15 cellular contexts compared by ENCODE assay signal in genomic region chr20:2656471-2657117, GRCh38. TPM values are rescaled to one million over a fixed set of nuclear protein-coding genes. Genes with fewer than 3 reads are reported as not detected.
A peak's percentile ranks its signal among the peaks of the same experiment; 100 is the strongest.
DNase-seq lines count a peak whose midpoint lies in the region; ATAC-seq and TF ChIP-seq lines count a peak whose summit lies in the region.
"Had no signal": no experiment of that assay in that cellular context is flagged by ENCODE, and none has a peak within 500 bp of the region (broad histone marks: within the 10 kb centered on the region; RNA-seq: fewer than 3 reads in every experiment).

No MANE protein-coding gene starts in this region.

- intact Hi-C loops in natural killer cell (cut with micrococcal nuclease) = no loop called here
- intact Hi-C loops in breast epithelium (cut with DNase I; ENCODE audit: low total_unique reads) = no loop called here

- no peak overlapping the region for H3K27ac ChIP-seq in breast epithelium
- H3K27ac ChIP-seq: esophagus squamous epithelium, SJSA1, suprapubic skin had no signal

- TF ChIP-seq CTCF in natural killer cell (IDR thresholded peaks at IDR 0.05) = no peak
- no peak for TF ChIP-seq CTCF in type B pancreatic cell (conservative IDR thresholded peaks at IDR 0.05)
- no peak for TF ChIP-seq CTCF in breast epithelium (IDR thresholded peaks at IDR 0.05)

- H3K27me3 ChIP-seq in adipocyte (replicated peaks; ENCODE audit: control insufficient read depth, insufficient read depth, low read length) (no peaks in the 10 kb centered on the region), breast epithelium (no peaks in the 10 kb centered on the region)
- H3K27me3 ChIP-seq: esophagus squamous epithelium, SJSA1, suprapubic skin had no signal

- TF ChIP-seq POLR2A in breast epithelium (IDR thresholded peaks at IDR 0.05) = no peak

- no peaks in the 10 kb centered on the region for H3K27me3 Mint-ChIP-seq in natural killer cell treated with Interleukin-12 subunit alpha and Interleukin-12 subunit beta and Interleukin-15 and Interleukin-18, amount 100 ng/mL, for 72 hours
- H3K27me3 Mint-ChIP-seq in natural killer cell (ENCODE audit: low read depth in 2 of 2) = no peaks in the 10 kb centered on the region
- no peaks in the 10 kb centered on the region for H3K27me3 Mint-ChIP-seq in type B pancreatic cell

- H3K36me3 ChIP-seq in adipocyte (ENCODE audit: control insufficient read depth, insufficient read depth, low read length, severe bottlenecking) (peaks cover 75% of the 10 kb centered on the region), breast epithelium (peaks cover 14% of the 10 kb centered on the region)

- peaks cover 36 to 44% of the 10 kb centered on the region in 2 donors for H3K4me1 Mint-ChIP-seq in natural killer cell treated with Interleukin-12 subunit alpha and Interleukin-12 subunit beta and Interleukin-15 and Interleukin-18, amount 100 ng/mL, for 72 hours (ENCODE audit: low read depth in 2 of 2)
- H3K4me1 Mint-ChIP-seq in natural killer cell (peaks cover 25% of the 10 kb centered on the region in 2 donors), type B pancreatic cell (ENCODE audit: unreplicated experiment) (peaks cover 14% of the 10 kb centered on the region)

- peak overlapping the region; percentile 1 to 69 for H3K27ac Mint-ChIP-seq in natural killer cell treated with Interleukin-12 subunit alpha and Interleukin-12 subunit beta and Interleukin-15 and Interleukin-18, amount 100 ng/mL, for 72 hours
- peak overlapping the region in 1 of 2 donors; percentile 10 for H3K27ac Mint-ChIP-seq in natural killer cell
- H3K27ac Mint-ChIP-seq in type B pancreatic cell = peak overlapping the region; percentile 13

- peaks cover 39% of the 10 kb centered on the region for H3K36me3 Mint-ChIP-seq in natural killer cell treated with Interleukin-12 subunit alpha and Interleukin-12 subunit beta and Interleukin-15 and Interleukin-18, amount 100 ng/mL, for 72 hours
- H3K36me3 Mint-ChIP-seq in natural killer cell (peaks cover 22% of the 10 kb centered on the region), type B pancreatic cell (peaks cover 48% of the 10 kb centered on the region)

- DNase-seq in natural killer cell treated with Interleukin-12 subunit alpha and Interleukin-12 subunit beta and Interleukin-15 and Interleukin-18, amount 100 ng/mL, for 72 hours (ENCODE audit: low spot score) = no peak
- DNase-seq in natural killer cell (no peak), NAMALWA (ENCODE audit: low spot score) (peak; percentile 30), adipocyte (ENCODE audit: low read depth) (no peak), type B pancreatic cell (ENCODE audit: extremely low spot score, unreplicated experiment) (no peak), breast epithelium (ENCODE audit: low spot score in 2 of 2) (no peak), activated gamma-delta T cell (lab: John Stamatoyannopoulos, UW) (no peak)
- DNase-seq in activated CD4-positive, alpha-beta T cell treated with anti-CD3 and anti-CD28 coated beads for 1 hour = no peak
- DNase-seq: activated naive CD4-positive, alpha-beta T cell treated with anti-CD3 and anti-CD28 coated beads, Interleukin-2, amount 50 U/mL, for 16 hours; esophagus squamous epithelium; NCI-H2081 treated with DMSO at 0.1 percent for 48 hours; NCI-H524 treated with DMSO at 0.1 percent for 48 hours had no signal

- H3K4me1 ChIP-seq in adipocyte (ENCODE audit: control insufficient read depth, insufficient read depth, low read length) (peaks cover 14% of the 10 kb centered on the region), breast epithelium (peaks cover 0 to 10% of the 10 kb centered on the region in 2 donors)

- no peaks in the 10 kb centered on the region for H3K9me3 Mint-ChIP-seq in natural killer cell treated with Interleukin-12 subunit alpha and Interleukin-12 subunit beta and Interleukin-15 and Interleukin-18, amount 100 ng/mL, for 72 hours
- no peaks in the 10 kb centered on the region for H3K9me3 Mint-ChIP-seq in natural killer cell
- H3K9me3 Mint-ChIP-seq in type B pancreatic cell = no peaks in the 10 kb centered on the region

- ATAC-seq in natural killer cell treated with Interleukin-12 subunit alpha and Interleukin-12 subunit beta and Interleukin-15 and Interleukin-18, amount 100 ng/mL, for 72 hours = no peak
- no peak for ATAC-seq in natural killer cell

- peak overlapping the region; percentile 40 for H3K4me3 Mint-ChIP-seq in natural killer cell treated with Interleukin-12 subunit alpha and Interleukin-12 subunit beta and Interleukin-15 and Interleukin-18, amount 100 ng/mL, for 72 hours
- no peak overlapping the region for H3K4me3 Mint-ChIP-seq in natural killer cell
- no peak overlapping the region for H3K4me3 Mint-ChIP-seq in type B pancreatic cell

- peak overlapping the region; percentile 27 for H3K9ac ChIP-seq in adipocyte (ENCODE audit: low read length)

- H3K9me3 ChIP-seq in adipocyte (ENCODE audit: control insufficient read depth, low read length) (no peaks in the 10 kb centered on the region), breast epithelium (no peaks in the 10 kb centered on the region)
- H3K9me3 ChIP-seq: esophagus squamous epithelium, HAP-1, SJSA1, suprapubic skin had no signal

- no peak overlapping the region for H3K4me3 ChIP-seq in adipocyte (ENCODE audit: low read length)
- no peak overlapping the region for H3K4me3 ChIP-seq in breast epithelium
- H3K4me3 ChIP-seq: esophagus squamous epithelium, HAP-1, SJSA1, suprapubic skin had no signal

RNA-seq across cellular contexts. Expression of gene NOP56, which starts 4.2 kb away (rescaled TPM):
- total RNA-seq in natural killer cell treated with Interleukin-12 subunit alpha and Interleukin-12 subunit beta and Interleukin-15 and Interleukin-18, amount 100 ng/mL, for 72 hours = 100 to 1,000 TPM; 424 to 981 TPM
- total RNA-seq in natural killer cell = 100 to 1,000 TPM; 169 to 216 (median 214) TPM
- total RNA-seq in type B pancreatic cell (ENCODE audit: low replicate concordance) = 203 and 364 TPM in 2 replicates
- 100 to 1,000 TPM in 1 of 3 donors, 10 to 100 TPM in 2; 77.1 to 137 (median 94.8) TPM for total RNA-seq in breast epithelium

RNA-seq across cellular contexts. Expression of gene IDH3B, which starts 7.4 kb away (rescaled TPM):
- 100 to 1,000 TPM; 114 to 120 TPM for total RNA-seq in natural killer cell treated with Interleukin-12 subunit alpha and Interleukin-12 subunit beta and Interleukin-15 and Interleukin-18, amount 100 ng/mL, for 72 hours
- total RNA-seq in natural killer cell = 100 to 1,000 TPM; 149 to 161 (median 153) TPM
- total RNA-seq in type B pancreatic cell (ENCODE audit: low replicate concordance) = 85.6 and 101 TPM in 2 replicates
- 100 to 1,000 TPM; 114 to 119 (median 115) TPM for total RNA-seq in breast epithelium

RNA-seq across cellular contexts. Expression of gene EBF4, which starts 36.0 kb away (rescaled TPM):
- 10 to 100 TPM; 14.8 to 31.4 TPM for total RNA-seq in natural killer cell treated with Interleukin-12 subunit alpha and Interleukin-12 subunit beta and Interleukin-15 and Interleukin-18, amount 100 ng/mL, for 72 hours
- 10 to 100 TPM; 17.1 to 21.7 (median 20.4) TPM for total RNA-seq in natural killer cell
- 11.4 and 17.9 TPM in 2 replicates for total RNA-seq in type B pancreatic cell (ENCODE audit: low replicate concordance)
- 10 to 100 TPM in 2 of 3 donors, 1 to 10 TPM in 1; 1.6 to 22.0 (median 22.0) TPM for total RNA-seq in breast epithelium
